Comparison of ENCODE assay signal across 1 cellular context in the genomic region with DNA sequence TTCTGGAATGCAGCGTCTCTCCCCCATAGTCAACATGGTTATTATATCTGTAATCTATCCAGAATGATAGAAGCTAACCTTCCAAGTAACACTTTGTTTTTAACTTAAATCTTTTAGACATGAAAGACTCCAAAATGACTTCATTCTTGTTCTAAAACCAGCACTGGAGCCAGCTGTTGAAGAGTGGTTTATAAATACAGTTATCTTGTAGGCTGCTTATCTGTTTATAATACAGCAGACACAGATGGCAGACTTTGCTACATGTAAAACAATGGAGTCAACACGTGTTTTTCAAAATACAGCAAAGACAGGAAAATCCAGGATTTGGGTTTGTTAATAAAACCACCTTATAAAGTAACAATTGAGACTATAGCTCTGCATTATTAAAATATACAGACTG.
TF ChIP-seq lines count a peak whose summit lies in the region.

No MANE protein-coding gene starts in this region.

TF ChIP-seq in endothelial cell of umbilical vein, 7 proteins besides CTCF, POLR2A, EP300 and RAD21 (continued from another document):
- TF ChIP-seq MYC (IDR thresholded peaks at IDR 0.05; ENCODE audit: low read depth, low read length), result no peak
- TF ChIP-seq FOS (IDR thresholded peaks at IDR 0.05; ENCODE audit: borderline replicate concordance, insufficient read depth, low read length), result no peak
